In the genomic region with DNA sequence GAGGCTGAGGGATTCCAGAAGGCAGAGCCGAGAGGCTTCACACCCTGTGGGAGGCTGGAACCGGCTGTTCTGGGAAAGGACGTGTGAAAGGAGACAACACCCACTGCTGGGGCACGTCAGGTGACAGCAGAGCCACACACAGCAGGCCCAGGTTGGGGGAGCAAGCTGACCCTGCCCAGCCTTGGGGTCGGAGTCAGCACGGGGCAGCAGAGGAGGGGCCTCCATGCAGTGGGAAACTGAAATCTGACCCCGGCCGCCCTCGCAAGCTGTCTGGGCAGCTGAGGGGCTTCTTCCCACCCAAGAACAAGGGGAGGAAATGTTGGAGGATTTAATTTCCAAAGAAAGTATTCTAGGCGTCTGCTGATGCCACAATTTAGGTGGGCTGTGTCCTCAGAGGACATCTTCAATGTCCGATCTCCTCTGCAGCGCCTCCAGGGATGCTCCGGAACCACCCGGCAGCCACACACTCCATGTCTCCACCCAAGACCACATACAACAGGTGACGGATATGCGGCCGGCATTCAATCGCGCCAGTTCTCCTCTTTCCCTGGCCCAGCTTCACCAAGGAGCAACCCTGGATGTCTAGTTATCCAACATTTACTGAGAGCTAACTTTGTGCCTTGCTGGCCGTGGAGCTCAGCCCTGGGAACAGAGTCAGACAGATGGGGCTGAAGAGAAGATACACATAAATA, we compare ENCODE assay signal across 36 cellular contexts. TPM values are rescaled to one million over a fixed set of nuclear protein-coding genes. Genes with fewer than 3 reads are reported as not detected.
DNase-seq lines count a peak whose midpoint lies in the region; ATAC-seq, FAIRE-seq and TF ChIP-seq lines count a peak whose summit lies in the region.
"Had no signal": no experiment of that assay in that cellular context is flagged by ENCODE, and none has a peak within 500 bp of the region (broad histone marks: within the 10 kb centered on the region; RNA-seq: fewer than 3 reads in every experiment).

No MANE protein-coding gene starts in this region.

- FAIRE-seq in H1 (lab: Jason Lieb, UNC) = no peak
- no peak for FAIRE-seq in HepG2 (lab: Jason Lieb, UNC)
- FAIRE-seq: A549, colon, GM12892, HTR-8/SVneo had no signal

- BruUV-seq in HepG2 (replicated peaks; lab: Mats Ljungman, UMichigan) = no TSS peak

- no peak overlapping the region for H2BK5ac ChIP-seq in H1 (ENCODE audit: low read depth, low read length)

- H3K4me2 ChIP-seq in H1 (ENCODE audit: insufficient read depth in 1 of 2, low read depth in 2 of 2, low read length in 2 of 2) (0 out of 4 replicates have a peak overlapping the region, but pooled peaks of 1 of the 2 experiments have one; percentile 2), HepG2 (ENCODE audit: low read depth, low read length) (no peak overlapping the region)
- H3K4me2 ChIP-seq: A549 had no signal

- H3K4me1 ChIP-seq in H1 (replicated peaks in 1 of 4; ENCODE audit: control insufficient read depth in 3 of 4, insufficient read depth in 4 of 4, low read length in 3 of 4) (peaks cover 0 to 6% (median 0%) of the 10 kb centered on the region in 4 experiments; a peak in 4 of 7 replicates), HepG2 (ENCODE audit: insufficient read depth, low read length) (peaks cover 6% of the 10 kb centered on the region), psoas muscle (peaks cover 15% of the 10 kb centered on the region)
- H3K4me1 ChIP-seq: A549, parathyroid adenoma, sigmoid colon had no signal

- H3K79me2 ChIP-seq in H1 (ENCODE audit: control insufficient read depth in 1 of 2, insufficient read depth in 2 of 2, low read length in 2 of 2) (no peaks in the 10 kb centered on the region), HepG2 (ENCODE audit: insufficient read depth, low read length) (no peaks in the 10 kb centered on the region)
- H3K79me2 ChIP-seq: parathyroid adenoma had no signal

- H2BK20ac ChIP-seq in H1 (ENCODE audit: low read length) = no peak overlapping the region

- 79% methylated on average over 19 of the region's 20 CpGs; no CpG with 5 or more reads in 1 of the 2 experiments for WGBS in H1 (ENCODE audit: extremely low coverage in 1 of 2, insufficient coverage in 1 of 2, insufficient read length in 1 of 2, insufficient replicate concordance in 2 of 2, low coverage in 1 of 2, low lambda C conversion rate in 2 of 2, missing lambda C conversion rate in 1 of 2), 2 experiments
- 90% methylated on average over 16 of the region's 20 CpGs for WGBS in HepG2 (ENCODE audit: low lambda C conversion rate)
- 47 to 64% (median 49%) methylated on average over 20 of the region's 20 CpGs for WGBS in psoas muscle, 3 donors

- in situ Hi-C loops in HepG2 (cut with HindIII; ENCODE audit: extremely low pct_ligation_motif_present, low pct_unique_long_range_greater_than_20kb) = no loop called here

- H3K9ac ChIP-seq in H1 (replicated peaks in 1 of 4; ENCODE audit: extremely low read depth in 1 of 4, low read depth in 3 of 4, low read length in 3 of 4) = no peak overlapping the region
- H3K9ac ChIP-seq in HepG2 (ENCODE audit: insufficient read depth, low read depth, low read length) = no peak overlapping the region
- H3K9ac ChIP-seq: GM23248, parathyroid adenoma had no signal

- ATAC-seq in HepG2 (no peak), psoas muscle (peak in 3 of 4 donors; percentile 11 to 24 (median 18)), HG02759 (IDR thresholded peaks at IDR 0.05; ENCODE audit: unreplicated experiment) (no peak), HG03139 (IDR thresholded peaks at IDR 0.05; ENCODE audit: unreplicated experiment) (no peak)
- ATAC-seq: A549; CD8-positive, alpha-beta T cell; effector memory CD8-positive, alpha-beta T cell; esophagus mucosa; left lobe of liver; naive thymus-derived CD4-positive, alpha-beta T cell; Panc1 had no signal

- no peak overlapping the region for H3K23ac ChIP-seq in H1 (ENCODE audit: insufficient read length)

- no peak overlapping the region for H3K14ac ChIP-seq in H1 (ENCODE audit: insufficient read length)

- H2BK120ac ChIP-seq in H1 (replicated peaks; ENCODE audit: low read depth, low read length) = no peak overlapping the region

- CTCF ChIA-PET in H1 (lab: Charles Lee; ENCODE audit: partially characterized antibody) = interaction anchor here (0.7 to 1.1 kb wide), 4 partner anchors 9 to 34 kb away, joined by 3 to 4 read pairs (median 3); no protein-coding TSS in a partner anchor
- CTCF ChIA-PET in HepG2 (lab: Yijun Ruan, JAX; ENCODE audit: low intra/inter-chr PET ratio, low total read pairs) = no interaction called here

- H4K20me1 ChIP-seq in H1 (replicated peaks in 1 of 2; ENCODE audit: control insufficient read depth in 1 of 2, insufficient read depth in 2 of 2, low read length in 2 of 2) (no peaks in the 10 kb centered on the region), HepG2 (ENCODE audit: insufficient read depth, low read length) (no peaks in the 10 kb centered on the region)

- TF ChIP-seq RAD21 in H1 (IDR thresholded peaks at IDR 0.05 in 1 of 2, conservative IDR thresholded peaks at IDR 0.05 in 1 of 2; ENCODE audit: low read depth in 2 of 2, low read length in 2 of 2) = no peak
- TF ChIP-seq RAD21 in HepG2 (CRISPR knock-in tag; IDR thresholded peaks at IDR 0.05) = no peak

- no peaks in the 10 kb centered on the region for H3K9me3 ChIP-seq in H1 (ENCODE audit: insufficient read depth in 2 of 2, low read depth in 1 of 2, low read length in 1 of 2)
- no peaks in the 10 kb centered on the region for H3K9me3 ChIP-seq in HepG2 (ENCODE audit: low read length)
- no peaks in the 10 kb centered on the region for H3K9me3 ChIP-seq in psoas muscle
- H3K9me3 ChIP-seq: A549, heart right ventricle, MG63, sigmoid colon, thoracic aorta had no signal

- H3K23me2 ChIP-seq in H1 (ENCODE audit: low read depth, low read length) = no peaks in the 10 kb centered on the region

- DNase-seq in ELF-1 (ENCODE audit: low read depth, low spot score) = peak; percentile 67
- DNase-seq in H1 (ENCODE audit: low read depth in 1 of 2, low spot score in 2 of 2) = no peak
- DNase-seq in HepG2 (ENCODE audit: low spot score) = no peak
- peak in 1 of 2 donors; percentile 52 for DNase-seq in psoas muscle
- DNase-seq in NOMO-1 treated with dmso at 0.1 percent for 144 hours (lab: John Stamatoyannopoulos, UW; ENCODE audit: unreplicated experiment) = no peak
- DNase-seq in GOT3 (lab: John Stamatoyannopoulos, UW) = no peak
- DNase-seq: activated B cell treated with CpG ODN at 0.5 μM for 24 hours; activated naive CD4-positive, alpha-beta T cell treated with anti-CD3 and anti-CD28 coated beads, Interleukin-2, amount 50 U/mL, for 16 hours; amniotic stem cell; CD8-positive, alpha-beta T cell; DMS 273 treated with DMSO at 0.1 percent for 48 hours; effector memory CD8-positive, alpha-beta T cell; EL; foreskin fibroblast; GM23248; heart right ventricle; KG1; MG63; naive thymus-derived CD4-positive, alpha-beta T cell; NCI-H2029 treated with DMSO at 0.1 percent for 48 hours; NCI-H526 treated with DMSO at 0.1 percent for 48 hours; SIG-M5; sigmoid colon; SW 1271; T-helper 9 cell had no signal

- H3K4me3 ChIP-seq in H1 (ENCODE audit: extremely low read depth in 1 of 4, insufficient read depth in 2 of 4, low read depth in 3 of 4, low read length in 4 of 4) (no peak overlapping the region), HepG2 (replicated peaks in 1 of 3; ENCODE audit: insufficient read depth in 1 of 3, low read depth in 2 of 3, low read length in 3 of 3) (no peak overlapping the region), psoas muscle (no peak overlapping the region)
- H3K4me3 ChIP-seq: A549, GM23248, heart right ventricle, MG63, sigmoid colon, thoracic aorta had no signal

- no peak for TF ChIP-seq POLR2A in H1 (IDR thresholded peaks at IDR 0.05; ENCODE audit: control extremely low read depth in 1 of 2, low read depth in 2 of 2, low read length in 2 of 2)
- TF ChIP-seq POLR2A in HepG2 (IDR thresholded peaks at IDR 0.05; ENCODE audit: insufficient read depth in 1 of 2, low read depth in 2 of 2, low read length in 2 of 2) = no peak

- TF ChIP-seq CTCF in H1 (IDR thresholded peaks at IDR 0.05; ENCODE audit: control extremely low read depth in 1 of 3, insufficient read depth in 1 of 3, low read depth in 1 of 3, low read length in 3 of 3) = no peak
- TF ChIP-seq CTCF in HepG2 (CRISPR knock-in tag; IDR thresholded peaks at IDR 0.05) = no peak
- TF ChIP-seq CTCF in psoas muscle (IDR thresholded peaks at IDR 0.05) = no peak

- H3K56ac ChIP-seq in H1 (replicated peaks; ENCODE audit: insufficient read length, low read depth, low read length) = no peak overlapping the region

- no peak overlapping the region for H4K5ac ChIP-seq in H1 (ENCODE audit: insufficient read length, low read depth, low read length)

- H4K91ac ChIP-seq in H1 (replicated peaks; ENCODE audit: insufficient read length, low read length) = no peak overlapping the region

- intact Hi-C loops in HepG2 (cut with micrococcal nuclease; ENCODE audit: unreplicated experiment) (no loop called here), psoas muscle (cut with DNase I) (no loop called here)

- no peaks in the 10 kb centered on the region for H3K27me3 ChIP-seq in H1 (replicated peaks in 1 of 4; ENCODE audit: control insufficient read depth in 3 of 4, extremely low read depth in 1 of 4, insufficient read depth in 3 of 4, low read length in 3 of 4)
- no peaks in the 10 kb centered on the region for H3K27me3 ChIP-seq in HepG2 (ENCODE audit: control insufficient read depth in 1 of 2, insufficient read depth in 2 of 2, low read length in 2 of 2)
- no peaks in the 10 kb centered on the region for H3K27me3 ChIP-seq in psoas muscle (ENCODE audit: insufficient read depth in 3 of 3, low read length in 2 of 3)
- H3K27me3 ChIP-seq: heart right ventricle, MG63, sigmoid colon had no signal

- H2AFZ ChIP-seq in H1 (ENCODE audit: low read length) (no peak overlapping the region), HepG2 (ENCODE audit: low read length) (no peak overlapping the region)
- H2AFZ ChIP-seq: GM23248, parathyroid adenoma had no signal

- no peak overlapping the region for H4K8ac ChIP-seq in H1 (ENCODE audit: extremely low read depth, insufficient read depth, low read length)

- H2BK15ac ChIP-seq in H1 (ENCODE audit: low read length) = no peak overlapping the region

- no peak overlapping the region for H2AK5ac ChIP-seq in H1 (ENCODE audit: low read depth, low read length)

- H2BK12ac ChIP-seq in H1 (ENCODE audit: low read depth, low read length) = no peak overlapping the region

- no peak overlapping the region; the same call in 1 of the 2 replicates for H3K18ac ChIP-seq in H1 (ENCODE audit: extremely low read depth, low read length)

- H3K4ac ChIP-seq in H1 (replicated peaks; ENCODE audit: insufficient read length, low read depth, low read length) = no peak overlapping the region

- H3K79me1 ChIP-seq in H1 (ENCODE audit: low read depth, low read length) = no peaks in the 10 kb centered on the region

- H3K36me3 ChIP-seq in H1 (ENCODE audit: control insufficient read depth in 2 of 4, insufficient read depth in 4 of 4, low read length in 3 of 4) (no peaks in the 10 kb centered on the region), HepG2 (replicated peaks in 1 of 2; ENCODE audit: control insufficient read depth in 1 of 2, insufficient read depth in 2 of 2, low read length in 2 of 2) (no peaks in the 10 kb centered on the region; a peak in 2 of 5 replicates), psoas muscle (ENCODE audit: insufficient read depth in 1 of 2, low read depth in 1 of 2) (peaks cover 0 to 31% of the 10 kb centered on the region in 2 donors)

- no peak for TF ChIP-seq EP300 in H1 (IDR thresholded peaks at IDR 0.05; ENCODE audit: borderline replicate concordance in 1 of 2, low read depth in 2 of 2, low read length in 2 of 2)
- no peak for TF ChIP-seq EP300 in HepG2 (IDR thresholded peaks at IDR 0.05; ENCODE audit: low read depth in 2 of 2, low read length in 2 of 2)
- no peak for TF ChIP-seq EP300 in HepG2 (CRISPR knock-in tag; IDR thresholded peaks at IDR 0.05; ENCODE audit: borderline replicate concordance)

- POLR2A ChIA-PET in H1 (lab: Charles Lee; ENCODE audit: partially characterized antibody) (interaction anchor here (0.7 to 1.2 kb wide), 5 partner anchors 25 to 220 kb away, joined by 3 read pairs; no protein-coding TSS in a partner anchor), HepG2 (lab: Yijun Ruan, JAX) (no interaction called here)

- H3K27ac ChIP-seq in H1 (ENCODE audit: low read depth, low read length) = no peak overlapping the region
- no peak overlapping the region for H3K27ac ChIP-seq in HepG2 (ENCODE audit: extremely low read length, insufficient read depth, low read length)
- peak overlapping the region; percentile 53 for H3K27ac ChIP-seq in psoas muscle
- H3K27ac ChIP-seq: A549, GM23248, parathyroid adenoma, sigmoid colon had no signal

RNA-seq across cellular contexts. Expression of a gene that starts 30.7 kb away (rescaled TPM):
- 15.3 and 16.9 TPM in 2 replicates for total RNA-seq in H1 (2021; fragmentation: NEBNext Ultra II Directional; extraction: Animal tissue kit (Norgen Biotek cat#: 25700))
- polyA plus RNA-seq in H1 (2011; rRNA removed) (8.0 and 8.4 TPM in 2 replicates), HepG2 (2011; rRNA removed) (11.3 and 11.9 TPM in 2 replicates), psoas muscle (10 to 100 TPM; 31.7 to 44.0 (median 42.6) TPM)
- 17.8 TPM for polyA plus RNA-seq in H1 (2011; cell fraction: cytosol; rRNA removed)
- polyA plus RNA-seq in H1 (2011; cell fraction: nucleus; rRNA removed) = 12.3 TPM
- polyA plus RNA-seq in H1 (2012, experiment 1 of 2) = 24.0 to 28.6 TPM (median 26.7 TPM) in 4 replicates
- 9.4 TPM for polyA plus RNA-seq in H1 (2012, experiment 2 of 2)
- 14.3 TPM for polyA plus RNA-seq in H1 (2013, experiment 1 of 2)
- polyA plus RNA-seq in H1 (2013, experiment 2 of 2) = 14.8 TPM
- polyA minus RNA-seq in H1 (2011; rRNA and poly(A)+ RNA removed) = 5.8 and 12.0 TPM in 2 replicates
- polyA minus RNA-seq in H1 (2011; cell fraction: cytosol; rRNA and poly(A)+ RNA removed) = 7.3 TPM
- 14.0 TPM for polyA minus RNA-seq in H1 (2011; cell fraction: nucleus; rRNA and poly(A)+ RNA removed)
- total RNA-seq in HepG2 (2016; rRNA removed; fragmentation: Illumina TruSeq; extraction: Trizol) (21.9 and 22.6 TPM in 2 replicates), psoas muscle (10 to 100 TPM; 19.8 to 35.1 (median 25.5) TPM)
- 7.0 and 8.3 TPM in 2 replicates for total RNA-seq in HepG2 (2016; cell fraction: cytosol; rRNA removed; fragmentation: Illumina TruSeq; extraction: Trizol; ENCODE audit: low read depth)
- total RNA-seq in HepG2 (2016; cell fraction: insoluble cytoplasmic fraction; rRNA removed; fragmentation: Illumina TruSeq; extraction: Trizol) = 18.1 and 21.0 TPM in 2 replicates
- total RNA-seq in HepG2 (2016; cell fraction: membrane; rRNA removed; fragmentation: Illumina TruSeq; extraction: Trizol) = 9.9 and 11.2 TPM in 2 replicates
- 11.3 and 17.7 TPM in 2 replicates for total RNA-seq in HepG2 (2016; cell fraction: nucleus; rRNA removed; fragmentation: Illumina TruSeq; extraction: Trizol)
- 8.2 and 8.4 TPM in 2 replicates for polyA plus RNA-seq in HepG2 (2011; cell fraction: cytosol; rRNA removed)
- polyA plus RNA-seq in HepG2 (2011; cell fraction: nucleus; rRNA removed) = 12.3 and 17.8 TPM in 2 replicates
- polyA plus RNA-seq in HepG2 (2012) = 14.7 and 17.5 TPM in 2 replicates
- polyA plus RNA-seq in HepG2 (2016; cell fraction: cytosol; fragmentation: Illumina TruSeq; extraction: Trizol; ENCODE audit: low read depth) = 6.3 and 6.7 TPM in 2 replicates
- 27.9 and 29.1 TPM in 2 replicates for polyA plus RNA-seq in HepG2 (2016; cell fraction: insoluble cytoplasmic fraction; fragmentation: Illumina TruSeq; extraction: Trizol; ENCODE audit: low read depth)
- polyA plus RNA-seq in HepG2 (2016; cell fraction: membrane; fragmentation: Illumina TruSeq; extraction: Trizol; ENCODE audit: low read depth) = 7.2 and 7.8 TPM in 2 replicates
- 33.3 and 34.6 TPM in 2 replicates for polyA plus RNA-seq in HepG2 (2016; cell fraction: nucleus; fragmentation: Illumina TruSeq; extraction: Trizol; ENCODE audit: insufficient read depth, low read depth)
- 9.0 and 11.4 TPM in 2 replicates for polyA minus RNA-seq in HepG2 (2011; rRNA and poly(A)+ RNA removed; ENCODE audit: low replicate concordance)
- 6.2 and 7.6 TPM in 2 replicates for polyA minus RNA-seq in HepG2 (2011; cell fraction: cytosol; rRNA and poly(A)+ RNA removed)
- 14.2 and 18.2 TPM in 2 replicates for polyA minus RNA-seq in HepG2 (2011; cell fraction: nucleus; rRNA and poly(A)+ RNA removed)

RNA-seq across cellular contexts. Expression of a gene that starts 44.8 kb away (rescaled TPM):
- 6.5 and 6.7 TPM in 2 replicates for total RNA-seq in H1 (2021; fragmentation: NEBNext Ultra II Directional; extraction: Animal tissue kit (Norgen Biotek cat#: 25700))
- polyA plus RNA-seq in H1 (2011; rRNA removed) = 9.4 and 12.1 TPM in 2 replicates
- polyA plus RNA-seq in H1 (2011; cell fraction: cytosol; rRNA removed) = 8.6 TPM
- polyA plus RNA-seq in H1 (2011; cell fraction: nucleus; rRNA removed) = 13.6 TPM
- polyA plus RNA-seq in H1 (2012, experiment 1 of 2) = 5.3 to 11.0 TPM (median 8.7 TPM) in 4 replicates
- polyA plus RNA-seq in H1 (2012, experiment 2 of 2) = 6.1 TPM
- 10.2 TPM for polyA plus RNA-seq in H1 (2013, experiment 1 of 2)
- polyA plus RNA-seq in H1 (2013, experiment 2 of 2) = 11.2 TPM
- 2.8 and 3.2 TPM in 2 replicates for polyA minus RNA-seq in H1 (2011; rRNA and poly(A)+ RNA removed)
- polyA minus RNA-seq in H1 (2011; cell fraction: cytosol; rRNA and poly(A)+ RNA removed) = 7.6 TPM
- polyA minus RNA-seq in H1 (2011; cell fraction: nucleus; rRNA and poly(A)+ RNA removed) = 5.8 TPM
- 3.9 and 5.8 TPM in 2 replicates for total RNA-seq in HepG2 (2016; rRNA removed; fragmentation: Illumina TruSeq; extraction: Trizol)
- total RNA-seq in HepG2 (2016; cell fraction: cytosol; rRNA removed; fragmentation: Illumina TruSeq; extraction: Trizol; ENCODE audit: low read depth) = 6.3 and 6.7 TPM in 2 replicates
- total RNA-seq in HepG2 (2016; cell fraction: insoluble cytoplasmic fraction; rRNA removed; fragmentation: Illumina TruSeq; extraction: Trizol) = 2.8 and 5.3 TPM in 2 replicates
- total RNA-seq in HepG2 (2016; cell fraction: membrane; rRNA removed; fragmentation: Illumina TruSeq; extraction: Trizol) = 6.3 and 7.3 TPM in 2 replicates
- 4.4 and 5.2 TPM in 2 replicates for total RNA-seq in HepG2 (2016; cell fraction: nucleus; rRNA removed; fragmentation: Illumina TruSeq; extraction: Trizol)
- polyA plus RNA-seq in HepG2 (2011; rRNA removed) = 28.4 and 32.0 TPM in 2 replicates
- 17.9 and 21.6 TPM in 2 replicates for polyA plus RNA-seq in HepG2 (2011; cell fraction: cytosol; rRNA removed)
- polyA plus RNA-seq in HepG2 (2011; cell fraction: nucleus; rRNA removed) = 30.6 and 32.1 TPM in 2 replicates
- polyA plus RNA-seq in HepG2 (2012) = 14.7 and 22.7 TPM in 2 replicates
- 6.6 and 7.4 TPM in 2 replicates for polyA plus RNA-seq in HepG2 (2016; cell fraction: cytosol; fragmentation: Illumina TruSeq; extraction: Trizol; ENCODE audit: low read depth)
- 6.6 and 7.8 TPM in 2 replicates for polyA plus RNA-seq in HepG2 (2016; cell fraction: insoluble cytoplasmic fraction; fragmentation: Illumina TruSeq; extraction: Trizol; ENCODE audit: low read depth)
- polyA plus RNA-seq in HepG2 (2016; cell fraction: membrane; fragmentation: Illumina TruSeq; extraction: Trizol; ENCODE audit: low read depth) = 9.0 and 9.4 TPM in 2 replicates
- 19.9 and 21.9 TPM in 2 replicates for polyA plus RNA-seq in HepG2 (2016; cell fraction: nucleus; fragmentation: Illumina TruSeq; extraction: Trizol; ENCODE audit: insufficient read depth, low read depth)
- 7.3 and 20.5 TPM in 2 replicates for polyA minus RNA-seq in HepG2 (2011; rRNA and poly(A)+ RNA removed; ENCODE audit: low replicate concordance)
- polyA minus RNA-seq in HepG2 (2011; cell fraction: cytosol; rRNA and poly(A)+ RNA removed) = 9.8 and 11.1 TPM in 2 replicates
- polyA minus RNA-seq in HepG2 (2011; cell fraction: nucleus; rRNA and poly(A)+ RNA removed) = 16.5 and 17.8 TPM in 2 replicates
- 10 to 100 TPM; 43.7 to 73.7 (median 59.0) TPM for total RNA-seq in psoas muscle
- 10 to 100 TPM; 34.8 to 64.7 (median 46.7) TPM for polyA plus RNA-seq in psoas muscle

RNA-seq across cellular contexts. Expression of a gene that starts 52.2 kb away (rescaled TPM):
- 1.1 and 1.4 TPM in 2 replicates for total RNA-seq in H1 (2021; fragmentation: NEBNext Ultra II Directional; extraction: Animal tissue kit (Norgen Biotek cat#: 25700))
- polyA plus RNA-seq in H1 (2011; rRNA removed) (0.77 and 0.91 TPM in 2 replicates), HepG2 (2011; rRNA removed) (2.5 and 2.7 TPM in 2 replicates), psoas muscle (1 to 10 TPM; 1.1 to 1.6 (median 1.2) TPM)
- polyA plus RNA-seq in H1 (2011; cell fraction: cytosol; rRNA removed) = 1.2 TPM
- 0.58 TPM for polyA plus RNA-seq in H1 (2011; cell fraction: nucleus; rRNA removed)
- 1.8 to 2.2 TPM (median 1.9 TPM) in 4 replicates for polyA plus RNA-seq in H1 (2012, experiment 1 of 2)
- polyA plus RNA-seq in H1 (2012, experiment 2 of 2) = 0.93 TPM
- polyA plus RNA-seq in H1 (2013, experiment 1 of 2) = 1.2 TPM
- polyA plus RNA-seq in H1 (2013, experiment 2 of 2) = 1.3 TPM
- 0.35 and 0.59 TPM in 2 replicates for polyA minus RNA-seq in H1 (2011; rRNA and poly(A)+ RNA removed)
- polyA minus RNA-seq in H1 (2011; cell fraction: cytosol; rRNA and poly(A)+ RNA removed) = 0.59 TPM
- polyA minus RNA-seq in H1 (2011; cell fraction: nucleus; rRNA and poly(A)+ RNA removed) = 0.20 TPM
- total RNA-seq in HepG2 (2016; rRNA removed; fragmentation: Illumina TruSeq; extraction: Trizol) (8.1 and 9.1 TPM in 2 replicates), psoas muscle (1 to 10 TPM in 3 of 4 donors, under 1 TPM in 1; 0.69 to 1.2 (median 1.1) TPM)
- total RNA-seq in HepG2 (2016; cell fraction: cytosol; rRNA removed; fragmentation: Illumina TruSeq; extraction: Trizol; ENCODE audit: low read depth) = 2.4 and 2.8 TPM in 2 replicates
- 7.8 and 8.7 TPM in 2 replicates for total RNA-seq in HepG2 (2016; cell fraction: insoluble cytoplasmic fraction; rRNA removed; fragmentation: Illumina TruSeq; extraction: Trizol)
- 8.4 and 9.7 TPM in 2 replicates for total RNA-seq in HepG2 (2016; cell fraction: membrane; rRNA removed; fragmentation: Illumina TruSeq; extraction: Trizol)
- total RNA-seq in HepG2 (2016; cell fraction: nucleus; rRNA removed; fragmentation: Illumina TruSeq; extraction: Trizol) = 2.3 and 3.4 TPM in 2 replicates
- polyA plus RNA-seq in HepG2 (2011; cell fraction: cytosol; rRNA removed) = 2.2 and 2.3 TPM in 2 replicates
- 0.81 and 0.84 TPM in 2 replicates for polyA plus RNA-seq in HepG2 (2011; cell fraction: nucleus; rRNA removed)
- 2.4 and 2.8 TPM in 2 replicates for polyA plus RNA-seq in HepG2 (2012)
- polyA plus RNA-seq in HepG2 (2016; cell fraction: cytosol; fragmentation: Illumina TruSeq; extraction: Trizol; ENCODE audit: low read depth) = 3.3 and 3.6 TPM in 2 replicates
- 11.4 and 12.2 TPM in 2 replicates for polyA plus RNA-seq in HepG2 (2016; cell fraction: insoluble cytoplasmic fraction; fragmentation: Illumina TruSeq; extraction: Trizol; ENCODE audit: low read depth)
- 9.2 and 9.9 TPM in 2 replicates for polyA plus RNA-seq in HepG2 (2016; cell fraction: membrane; fragmentation: Illumina TruSeq; extraction: Trizol; ENCODE audit: low read depth)
- polyA plus RNA-seq in HepG2 (2016; cell fraction: nucleus; fragmentation: Illumina TruSeq; extraction: Trizol; ENCODE audit: insufficient read depth, low read depth) = 5.3 and 6.0 TPM in 2 replicates
- 1.0 and 1.6 TPM in 2 replicates for polyA minus RNA-seq in HepG2 (2011; rRNA and poly(A)+ RNA removed; ENCODE audit: low replicate concordance)
- 0.88 and 1.4 TPM in 2 replicates for polyA minus RNA-seq in HepG2 (2011; cell fraction: cytosol; rRNA and poly(A)+ RNA removed)
- polyA minus RNA-seq in HepG2 (2011; cell fraction: nucleus; rRNA and poly(A)+ RNA removed) = 0.77 and 0.99 TPM in 2 replicates

Comparison
In these comparisons a context has a peak if more than half of its experiments do, and no peak if none do; other contexts are left out.
1. ATAC-seq: peak in psoas muscle (3 of 4); none in HepG2 (single experiment), HG02759 (single experiment) and HG03139 (single experiment).